Comparison of ENCODE assay signal across 5 cellular contexts in genomic region chr11:48023608-48024007, GRCh38. TPM values are rescaled to one million over a fixed set of nuclear protein-coding genes. Genes with fewer than 3 reads are reported as not detected.
DNase-seq lines count a peak whose midpoint lies in the region; ATAC-seq and TF ChIP-seq lines count a peak whose summit lies in the region.
"Not testable (repeated sequence)": the region's sequence is repeated elsewhere in the genome, so short reads cannot be mapped to it uniquely, and the experiment has no call there.

No MANE protein-coding gene starts in this region.

- not testable (repeated sequence) for H3K36me3 Mint-ChIP-seq in WTC11, natural killer cell

- H3K9me3 ChIP-seq in HEK293 (ENCODE audit: control insufficient read depth, insufficient read depth, low read depth, low read length); OCI-LY1 (ENCODE audit: low read length); osteoblast (ENCODE audit: low read depth, low read length): not testable (repeated sequence)

- H3F3A ChIP-seq in OCI-LY1 (ENCODE audit: insufficient read depth, low read length) = not testable (repeated sequence)

- not testable (repeated sequence) for H3K4me1 ChIP-seq in HEK293 (ENCODE audit: control insufficient read depth, insufficient read depth, low read length); osteoblast (ENCODE audit: insufficient read depth, low read length)
- H3K4me1 ChIP-seq in OCI-LY1 (ENCODE audit: insufficient read depth, low read length, severe bottlenecking) = peaks cover 100% of the 10 kb centered on the region

- H3K36me3 ChIP-seq in HEK293 (ENCODE audit: control insufficient read depth in 2 of 2, insufficient read depth in 1 of 2, low read length in 2 of 2); osteoblast (ENCODE audit: insufficient read depth, low read length): not testable (repeated sequence)
- H3K36me3 ChIP-seq in OCI-LY1 (ENCODE audit: insufficient read depth, low read length) = peaks cover 17% of the 10 kb centered on the region; the same call in 1 of the 2 replicates

- CTCF ChIA-PET in HEK293 (lab: Yijun Ruan, JAX) = interaction anchor here (0.7 kb wide), 1 partner anchor 9 kb away, joined by 3 read pairs; no protein-coding TSS in a partner anchor
- CTCF ChIA-PET in WTC11 (lab: Charles Lee) = not testable (repeated sequence)

- TF ChIP-seq CTCF in HEK293 (tag by site-specific recombination; IDR thresholded peaks at IDR 0.05); OCI-LY1 (IDR thresholded peaks at IDR 0.05; ENCODE audit: low read length); WTC11 (IDR thresholded peaks at IDR 0.05); natural killer cell (IDR thresholded peaks at IDR 0.05); osteoblast (IDR thresholded peaks at IDR 0.05; ENCODE audit: extremely low read depth, low read depth, low read length): not testable (repeated sequence)

- H3K79me2 ChIP-seq in OCI-LY1 (ENCODE audit: insufficient read depth, low read length) (peaks cover 57% of the 10 kb centered on the region), osteoblast (ENCODE audit: insufficient read depth, low read length) (peaks cover 81% of the 10 kb centered on the region)

- H3K9ac ChIP-seq in OCI-LY1 (ENCODE audit: low read length) = peak overlapping the region; percentile 69

- peaks cover 41% of the 10 kb centered on the region for H3K4me1 Mint-ChIP-seq in WTC11
- peaks cover 56 to 74% of the 10 kb centered on the region in 2 donors for H3K4me1 Mint-ChIP-seq in natural killer cell

- H3K4me2 ChIP-seq in OCI-LY1 (ENCODE audit: low read length) = peak overlapping the region; percentile 76
- not testable (repeated sequence) for H3K4me2 ChIP-seq in osteoblast (ENCODE audit: insufficient read depth, low read length)

- intact Hi-C loops in natural killer cell (cut with micrococcal nuclease) = not testable (repeated sequence)

- not testable (repeated sequence) for ATAC-seq in WTC11, natural killer cell

- POLR2A ChIA-PET in HEK293 (lab: Yijun Ruan, JAX) = interaction anchor here (0.6 kb wide), 1 partner anchor 97 kb away, joined by 3 read pairs; no protein-coding TSS in a partner anchor
- POLR2A ChIA-PET in WTC11 (lab: Charles Lee) = not testable (repeated sequence)

- not testable (repeated sequence) for H3K27ac Mint-ChIP-seq in WTC11
- H3K27ac Mint-ChIP-seq in natural killer cell = peak overlapping the region; percentile 74 to 99

- not testable (repeated sequence) for H3K4me3 ChIP-seq in HEK293 (ENCODE audit: low read depth, low read length); osteoblast (ENCODE audit: insufficient read depth, low read length)
- peak overlapping the region; percentile 54 for H3K4me3 ChIP-seq in OCI-LY1 (ENCODE audit: low read depth, low read length, poor library complexity, severe bottlenecking)

- not testable (repeated sequence) for H3K4me3 Mint-ChIP-seq in WTC11, natural killer cell

- H3K27me3 ChIP-seq in OCI-LY1 (ENCODE audit: insufficient read depth, low read length); osteoblast (ENCODE audit: insufficient read depth, low read length): not testable (repeated sequence)

- not testable (repeated sequence) for DNase-seq in WTC11 (ENCODE audit: low spot score); natural killer cell
- peak; percentile 44 for DNase-seq in osteoblast (ENCODE audit: insufficient read length, low spot score, missing footprints)

- H3K27me3 Mint-ChIP-seq in WTC11 (ENCODE audit: low read depth); natural killer cell (ENCODE audit: low read depth in 2 of 2): not testable (repeated sequence)

- H3K9me3 Mint-ChIP-seq in WTC11, natural killer cell: not testable (repeated sequence)

- H2AFZ ChIP-seq in OCI-LY1 (ENCODE audit: low read length); osteoblast (ENCODE audit: low read length): not testable (repeated sequence)

- not testable (repeated sequence) for H4K20me1 ChIP-seq in OCI-LY1 (ENCODE audit: insufficient read depth, low read length)
- peaks cover 25% of the 10 kb centered on the region for H4K20me1 ChIP-seq in osteoblast (ENCODE audit: insufficient read depth, low read length)

- not testable (repeated sequence) for H3K9me2 ChIP-seq in OCI-LY1 (ENCODE audit: low read depth, low read length)

- not testable (repeated sequence) for H3K27ac ChIP-seq in HEK293 (ENCODE audit: extremely low read depth, low read depth, low read length); osteoblast (ENCODE audit: low read depth, low read length)
- peak overlapping the region; percentile 100 for H3K27ac ChIP-seq in OCI-LY1 (ENCODE audit: low read depth, low read length, poor library complexity, severe bottlenecking)

TF ChIP-seq in HEK293, 187 proteins besides CTCF, POLR2A, EP300 and RAD21 (continues in another document):
- TF ChIP-seq ZNF433 (tag by site-specific recombination; IDR thresholded peaks at IDR 0.05; ENCODE audit: low read depth) (peak; percentile 64; the same call in 1 of the 2 replicates), ZNF654 (tag by site-specific recombination; IDR thresholded peaks at IDR 0.05; ENCODE audit: low read depth) (peak; percentile 33)

TF ChIP-seq in WTC11, 78 proteins besides CTCF, POLR2A, EP300 and RAD21:
- peak; percentile 55; the same call in 1 of the 2 replicates for TF ChIP-seq HMGA2 (CRISPR knock-in tag; IDR thresholded peaks at IDR 0.05)

RNA-seq across cellular contexts. Expression of gene PTPRJ, which starts 43.2 kb away (rescaled TPM):
- total RNA-seq in WTC11 (2021) (17.1 to 19.5 TPM (median 17.9 TPM) in 3 replicates), natural killer cell (100 to 1,000 TPM; 110 to 127 (median 111) TPM), osteoblast (9.1 and 10.9 TPM in 2 replicates)
